ENCODE assay signal across 17 cellular contexts in the genomic region with DNA sequence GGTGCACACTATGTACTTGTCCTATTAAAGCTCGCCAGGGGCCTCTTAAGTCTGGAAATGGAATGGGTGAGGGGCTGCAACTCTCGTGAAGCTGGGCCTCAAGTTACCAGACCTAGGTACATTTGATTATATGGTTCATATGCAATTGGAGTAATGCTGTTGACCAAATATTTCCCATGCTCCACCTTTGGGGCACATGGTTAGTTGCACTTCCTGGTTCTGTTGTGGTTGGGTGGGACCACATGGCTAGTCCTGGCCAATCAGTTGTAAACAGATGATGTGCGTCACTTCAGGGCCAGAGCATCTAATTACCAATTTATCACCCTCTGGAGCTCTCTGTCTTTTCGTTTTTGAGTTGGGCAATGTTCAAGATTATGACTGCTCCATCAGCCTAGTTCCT. TPM values are rescaled to one million over a fixed set of nuclear protein-coding genes. Genes with fewer than 3 reads are reported as not detected.
"Had no signal": no experiment of that assay in that cellular context is flagged by ENCODE, and none has a peak within 500 bp of the region (broad histone marks: within the 10 kb centered on the region; RNA-seq: fewer than 3 reads in every experiment).

No MANE protein-coding gene starts in this region.

- DNase-seq: activated CD4-positive, alpha-beta T cell treated with anti-CD3 and anti-CD28 coated beads, Interleukin-2, amount 50 U/mL, for 4 hours; activated CD4-positive, CD25-positive, alpha-beta regulatory T cell treated with anti-CD3 and anti-CD28 coated beads, Interleukin-2, amount 50 U/mL, for 72 hours; activated gamma-delta T cell treated with Interleukin-2 at 50 U/mL for 16 hours; activated naive CD8-positive, alpha-beta T cell treated with anti-CD3 and anti-CD28 coated beads for 36 hours; activated T-cell treated with anti-CD3 and anti-CD28 coated beads, Interleukin-2, amount 50 U/mL, for 48 hours; brain microvascular endothelial cell; effector memory CD4-positive, alpha-beta T cell; glutamatergic neuron; left colon; mammary epithelial cell; naive thymus-derived CD4-positive, alpha-beta T cell; posterior cingulate gyrus; right cardiac atrium; small intestine; stomach had no signal

- H3K36me3 ChIP-seq: brain microvascular endothelial cell, neutrophil, stomach had no signal

- H3K4me1 ChIP-seq: stomach had no signal

- H3K27ac ChIP-seq: brain microvascular endothelial cell, neutrophil, stomach had no signal

- H3K4me3 ChIP-seq: stomach had no signal

- H3K9me3 ChIP-seq: neutrophil, stomach had no signal

- H3K27me3 ChIP-seq: brain microvascular endothelial cell, neutrophil, stomach had no signal

- ATAC-seq: left colon; naive thymus-derived CD4-positive, alpha-beta T cell; right cardiac atrium had no signal

RNA-seq across cellular contexts. Expression of gene OPN4, which starts 39.5 kb away (rescaled TPM):
- total RNA-seq: activated naive CD8-positive, alpha-beta T cell treated with anti-CD3 and anti-CD28 coated beads for 36 hours; mammary epithelial cell; mononuclear cell; naive thymus-derived CD4-positive, alpha-beta T cell; stomach had no signal

RNA-seq across cellular contexts. Expression of gene LDB3, which starts 53.5 kb away (rescaled TPM):
- total RNA-seq: mammary epithelial cell, mononuclear cell had no signal
